Comparison of ENCODE assay signal across 13 cellular contexts in the genomic region with DNA sequence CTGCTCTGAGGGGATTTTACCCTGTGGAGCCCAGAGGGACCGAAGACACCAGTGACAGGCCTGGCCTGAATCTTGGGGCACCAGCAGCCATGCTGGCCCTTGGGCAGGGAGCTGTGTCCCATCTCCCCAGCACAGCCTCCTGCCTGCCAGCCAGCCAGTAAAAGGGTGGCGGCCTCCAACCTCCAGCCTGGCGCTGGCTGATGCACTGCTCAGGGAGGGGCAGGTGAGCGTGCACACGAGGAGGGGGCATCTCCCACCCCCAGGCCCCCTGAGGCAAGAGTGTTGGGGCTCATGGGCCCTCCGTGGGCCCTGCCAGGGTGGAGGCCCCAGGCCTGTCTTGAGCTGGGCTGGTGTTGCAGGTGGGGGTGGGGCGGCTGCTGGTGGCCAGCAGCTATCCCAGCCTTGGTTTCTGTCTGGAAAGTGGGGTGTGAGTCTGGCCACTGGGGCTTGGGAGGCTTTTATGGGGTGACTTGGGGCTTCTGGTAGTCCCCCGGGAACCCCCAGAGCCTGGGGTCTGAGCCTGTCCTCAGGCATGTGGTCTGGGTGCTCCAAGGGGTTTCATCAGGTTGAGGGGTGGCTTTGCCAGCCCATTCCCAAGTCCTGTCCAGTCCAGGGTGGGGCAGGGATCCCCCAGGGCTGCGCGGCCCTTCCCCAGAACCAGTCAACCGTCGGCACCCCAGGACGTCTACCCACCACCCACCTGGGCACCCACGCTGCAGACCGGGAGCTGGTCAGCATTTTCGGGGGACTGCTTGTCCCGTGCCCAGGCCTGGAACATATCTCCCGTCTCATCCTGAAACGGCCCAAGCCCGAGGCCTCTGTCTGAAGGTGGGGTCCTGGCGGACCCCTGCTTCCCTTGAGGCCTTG. TPM values are rescaled to one million over a fixed set of nuclear protein-coding genes. Genes with fewer than 3 reads are reported as not detected.
DNase-seq lines count a peak whose midpoint lies in the region; ATAC-seq and TF ChIP-seq lines count a peak whose summit lies in the region.
"Had no signal": no experiment of that assay in that cellular context is flagged by ENCODE, and none has a peak within 500 bp of the region (broad histone marks: within the 10 kb centered on the region; RNA-seq: fewer than 3 reads in every experiment).

No MANE protein-coding gene starts in this region.

- peaks cover 59% of the 10 kb centered on the region for H3K79me2 ChIP-seq in osteoblast (ENCODE audit: insufficient read depth, low read length)
- no peaks in the 10 kb centered on the region for H3K79me2 ChIP-seq in mammary epithelial cell (ENCODE audit: insufficient read depth, low read length)

- no peak for ATAC-seq in HG03139 (IDR thresholded peaks at IDR 0.05; ENCODE audit: unreplicated experiment)

- in situ Hi-C loops in mammary epithelial cell (cut with MboI; ENCODE audit: low sequenced_read_pairs in 2 of 2) = no loop called here

- H3K36me3 ChIP-seq in BE2C (no peaks in the 10 kb centered on the region), endocrine pancreas (ENCODE audit: control insufficient read depth, insufficient read depth, low read length) (no peaks in the 10 kb centered on the region), osteoblast (ENCODE audit: insufficient read depth, low read length) (peaks cover 4% of the 10 kb centered on the region), mammary epithelial cell (ENCODE audit: insufficient read depth, low read length) (no peaks in the 10 kb centered on the region)

- no peak for TF ChIP-seq CTCF in BE2C (IDR thresholded peaks at IDR 0.05; ENCODE audit: low read depth, low read length)
- no peak for TF ChIP-seq CTCF in osteoblast (IDR thresholded peaks at IDR 0.05; ENCODE audit: extremely low read depth, low read depth, low read length)
- no peak for TF ChIP-seq CTCF in mammary epithelial cell (conservative IDR thresholded peaks at IDR 0.05 in 1 of 2, IDR thresholded peaks at IDR 0.05 in 1 of 2; ENCODE audit: extremely low read depth in 1 of 2, insufficient read depth in 1 of 2, low read depth in 1 of 2, low read length in 2 of 2)

- H3K27me3 ChIP-seq in BE2C (no peaks in the 10 kb centered on the region), endocrine pancreas (ENCODE audit: control insufficient read depth, insufficient read depth, low read length) (no peaks in the 10 kb centered on the region), osteoblast (ENCODE audit: insufficient read depth, low read length) (no peaks in the 10 kb centered on the region), mammary epithelial cell (ENCODE audit: insufficient read depth, low read length) (no peaks in the 10 kb centered on the region)

- dilution Hi-C loops in mammary epithelial cell (cut with HindIII; ENCODE audit: low sequenced_read_pairs) = loop anchor here (5.0 kb wide), 1 partner anchor 37 kb away; no protein-coding TSS in a partner anchor

- H4K20me1 ChIP-seq in osteoblast (ENCODE audit: insufficient read depth, low read length) (peaks cover 56% of the 10 kb centered on the region), mammary epithelial cell (ENCODE audit: insufficient read depth, low read length) (peaks cover 2% of the 10 kb centered on the region)

- H3K27ac ChIP-seq in osteoblast (ENCODE audit: low read depth, low read length) (peak overlapping the region; percentile 70), mammary epithelial cell (ENCODE audit: insufficient read depth, low read depth, low read length) (no peak overlapping the region)

- H3K4me2 ChIP-seq in osteoblast (ENCODE audit: insufficient read depth, low read length) = peak overlapping the region; percentile 56
- H3K4me2 ChIP-seq in mammary epithelial cell (ENCODE audit: insufficient read depth, low read depth, low read length) = no peak overlapping the region

- WGBS in mammary epithelial cell (ENCODE audit: low coverage, missing lambda C conversion rate) = 88% methylated on average over 9 of the region's 21 CpGs

- intact Hi-C loops in mammary epithelial cell (cut with micrococcal nuclease) = no loop called here

- H3K4me1 ChIP-seq in BE2C = peaks cover 25% of the 10 kb centered on the region
- no peaks in the 10 kb centered on the region for H3K4me1 ChIP-seq in endocrine pancreas (ENCODE audit: control insufficient read depth, insufficient read depth, low read length)
- H3K4me1 ChIP-seq in osteoblast (ENCODE audit: insufficient read depth, low read length) = peaks cover 7% of the 10 kb centered on the region
- peaks cover 13% of the 10 kb centered on the region for H3K4me1 ChIP-seq in mammary epithelial cell (ENCODE audit: insufficient read depth, low read length)

- CTCF ChIA-PET in mammary epithelial cell (lab: Charles Lee; ENCODE audit: low non-redundant PET) = no interaction called here

- H3K9me3 ChIP-seq in BE2C = no peaks in the 10 kb centered on the region
- no peaks in the 10 kb centered on the region for H3K9me3 ChIP-seq in endocrine pancreas (ENCODE audit: control insufficient read depth, low read length)
- no peaks in the 10 kb centered on the region for H3K9me3 ChIP-seq in osteoblast (ENCODE audit: low read depth, low read length)
- H3K9me3 ChIP-seq in mammary epithelial cell (replicated peaks; ENCODE audit: insufficient read depth, low read length) = no peaks in the 10 kb centered on the region

- H3K4me3 ChIP-seq in BE2C (ENCODE audit: low read depth, low read length) (peak overlapping the region; percentile 38; the same call in 1 of the 2 replicates), endocrine pancreas (ENCODE audit: control insufficient read depth, insufficient read depth, low read length) (no peak overlapping the region), osteoblast (ENCODE audit: insufficient read depth, low read length) (no peak overlapping the region), mammary epithelial cell (replicated peaks in 1 of 3; ENCODE audit: insufficient read depth in 1 of 3, low read depth in 2 of 3, low read length in 3 of 3) (no peak overlapping the region)

- H3K9ac ChIP-seq in endocrine pancreas (ENCODE audit: control insufficient read depth, insufficient read depth, low read length) (peak overlapping the region; percentile 13), mammary epithelial cell (ENCODE audit: insufficient read depth, low read length) (no peak overlapping the region)

- no peak for DNase-seq in BE2C
- DNase-seq in HuH-7.5 (ENCODE audit: low spot score) = peak; percentile 28
- DNase-seq in osteoblast (ENCODE audit: insufficient read length, low spot score, missing footprints) = no peak
- DNase-seq in mammary epithelial cell = no peak
- DNase-seq in NCI-H2196 (lab: John Stamatoyannopoulos, UW; ENCODE audit: unreplicated experiment) = no peak
- DNase-seq: activated CD4-positive, alpha-beta T cell treated with anti-CD3 and anti-CD28 coated beads, Interleukin-2, amount 50 U/mL, for 1 hour; activated naive CD4-positive, alpha-beta T cell treated with Interleukin-2 at 50 U/mL for 16 hours; DMS 273 treated with DMSO at 0.1 percent for 48 hours; GF-D8; stimulated activated CD4-positive, alpha-beta T cell treated with anti-CD3 and anti-CD28 coated beads, Interleukin-4, amount 100 ng/mL, for 4 hours; stimulated activated CD8-positive, alpha-beta memory T cell treated with anti-CD3 and anti-CD28 coated beads, Interleukin-4, amount 100 ng/mL, for 48 hours had no signal

- no TSS peak for BruUV-seq in mammary epithelial cell (replicated peaks; lab: Mats Ljungman, UMichigan)

- H2AFZ ChIP-seq in osteoblast (ENCODE audit: low read length) = no peak overlapping the region
- no peak overlapping the region for H2AFZ ChIP-seq in mammary epithelial cell (ENCODE audit: low read depth, low read length)

RNA-seq across cellular contexts. Expression of a gene that starts 17.8 kb away (rescaled TPM):
- 60.8 TPM for polyA plus RNA-seq in BE2C (2012; ENCODE audit: insufficient read depth, insufficient read length, low read depth)
- total RNA-seq in osteoblast (168 and 186 TPM in 2 replicates), mammary epithelial cell (10 to 100 TPM; 50.3 to 81.7 TPM)
- 114 TPM for polyA plus RNA-seq in mammary epithelial cell
- polyA minus RNA-seq in mammary epithelial cell = 29.2 TPM

RNA-seq across cellular contexts. Expression of a gene that starts 18.1 kb away (rescaled TPM):
- polyA plus RNA-seq in BE2C (2012; ENCODE audit: insufficient read depth, insufficient read length, low read depth) = 712 TPM
- total RNA-seq in osteoblast (47.4 and 60.8 TPM in 2 replicates), mammary epithelial cell (100 to 1,000 TPM in 1 of 2 donors, 10 to 100 TPM in 1; 60.0 to 193 TPM)
- polyA plus RNA-seq in mammary epithelial cell = 235 TPM
- 110 TPM for polyA minus RNA-seq in mammary epithelial cell

RNA-seq across cellular contexts. Expression of a gene that starts 27.7 kb away (rescaled TPM):
- 89.3 TPM for polyA plus RNA-seq in BE2C (2012; ENCODE audit: insufficient read depth, insufficient read length, low read depth)
- 366 and 416 TPM in 2 replicates for total RNA-seq in osteoblast
- total RNA-seq in mammary epithelial cell = 100 to 1,000 TPM; 387 to 511 TPM
- 721 TPM for polyA plus RNA-seq in mammary epithelial cell
- 374 TPM for polyA minus RNA-seq in mammary epithelial cell

RNA-seq across cellular contexts. Expression of a gene that starts 32.8 kb away (rescaled TPM):
- polyA plus RNA-seq in BE2C (2012; ENCODE audit: insufficient read depth, insufficient read length, low read depth) = 1.8 TPM
- total RNA-seq in osteoblast (0.59 and 0.72 TPM in 2 replicates), mammary epithelial cell (under 1 TPM in 1 of 2 donors, not detected in 1; 0.17 TPM)
- polyA plus RNA-seq in mammary epithelial cell = 0.25 TPM
- polyA minus RNA-seq in mammary epithelial cell = not detected

RNA-seq across cellular contexts. Expression of a gene that starts 41.8 kb away (rescaled TPM):
- polyA plus RNA-seq in BE2C (2012; ENCODE audit: insufficient read depth, insufficient read length, low read depth) = 92.2 TPM
- total RNA-seq in osteoblast (32.1 and 32.6 TPM in 2 replicates), mammary epithelial cell (10 to 100 TPM; 14.7 to 62.6 TPM)
- 13.7 TPM for polyA plus RNA-seq in mammary epithelial cell
- polyA minus RNA-seq in mammary epithelial cell = 17.2 TPM
